Comparison of ENCODE assay signal across 15 cellular contexts in the genomic region with DNA sequence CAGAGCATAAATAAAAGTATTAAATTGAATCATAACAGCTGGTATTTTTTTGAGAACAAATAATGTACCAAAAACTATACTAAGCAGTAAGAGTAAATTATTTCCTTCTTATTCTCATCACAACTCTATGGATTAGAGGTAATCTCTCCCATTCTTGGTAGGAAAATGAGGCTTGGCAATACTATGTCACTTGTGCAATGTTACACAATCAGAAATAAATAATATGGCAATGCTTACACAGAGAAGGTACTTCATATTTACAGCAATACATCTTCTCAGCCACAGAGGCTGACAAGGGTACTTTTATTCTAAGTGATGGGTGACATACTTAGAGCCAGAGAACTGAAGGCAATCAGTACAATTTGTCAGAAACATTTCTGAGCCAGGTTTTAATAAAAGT. TPM values are rescaled to one million over a fixed set of nuclear protein-coding genes. Genes with fewer than 3 reads are reported as not detected.
DNase-seq lines count a peak whose midpoint lies in the region; ATAC-seq and TF ChIP-seq lines count a peak whose summit lies in the region.
"Had no signal": no experiment of that assay in that cellular context is flagged by ENCODE, and none has a peak within 500 bp of the region (broad histone marks: within the 10 kb centered on the region; RNA-seq: fewer than 3 reads in every experiment).

No MANE protein-coding gene starts in this region.

- intact Hi-C loops in left lung (cut with DNase I): no loop called here

- DNase-seq in NCI-H187 treated with DMSO at 0.1 percent for 48 hours (lab: John Stamatoyannopoulos, UW) (peak; percentile 29), NCI-H187 (lab: John Stamatoyannopoulos, UW) (no peak), RWPE2 (ENCODE audit: low spot score) (no peak), epithelial cell of prostate (ENCODE audit: low read depth, low spot score) (no peak), substantia nigra (lab: John Stamatoyannopoulos, UW) (no peak), left lung (no peak), hypothalamus (lab: John Stamatoyannopoulos, UW) (no peak)
- DNase-seq: 8988T, C1 segment of cervical spinal cord, DMS 273 treated with DMSO at 0.1 percent for 48 hours, H7, KBM-7, NCI-H1092, NCI-H446 had no signal

- H3K9me3 ChIP-seq in RWPE2 (ENCODE audit: severe bottlenecking) (no peaks in the 10 kb centered on the region), left lung (no peaks in the 10 kb centered on the region)

- H3K36me3 ChIP-seq in RWPE2 (ENCODE audit: low read depth) (peaks cover 88% of the 10 kb centered on the region), left lung (peaks cover 2 to 3% of the 10 kb centered on the region in 2 donors)

- ATAC-seq in RWPE2 (ENCODE audit: low read depth): no peak
- no peak for ATAC-seq in left lung
- no peak for ATAC-seq in HG03135 (IDR thresholded peaks at IDR 0.05; ENCODE audit: unreplicated experiment)

- H3K27ac ChIP-seq in RWPE2 (ENCODE audit: poor library complexity, severe bottlenecking) (peak overlapping the region; percentile 99), epithelial cell of prostate (peak overlapping the region; percentile 87), substantia nigra (ENCODE audit: low read depth, low read length, poor library complexity, severe bottlenecking) (peak overlapping the region; percentile 52), left lung (no peak overlapping the region)

- no peak overlapping the region for H3K4me3 ChIP-seq in RWPE2 (ENCODE audit: severe bottlenecking)
- no peak overlapping the region for H3K4me3 ChIP-seq in left lung

- H3K27me3 ChIP-seq in RWPE2 (ENCODE audit: insufficient read depth, poor library complexity, severe bottlenecking): no peaks in the 10 kb centered on the region
- no peaks in the 10 kb centered on the region for H3K27me3 ChIP-seq in left lung

- TF ChIP-seq CTCF in RWPE2 (IDR thresholded peaks at IDR 0.05; ENCODE audit: poor library complexity, severe bottlenecking) (no peak), left lung (IDR thresholded peaks at IDR 0.05) (no peak)

- H3K4me1 ChIP-seq in RWPE2 (ENCODE audit: insufficient read depth, poor library complexity, severe bottlenecking) (peaks cover 28% of the 10 kb centered on the region), left lung (no peaks in the 10 kb centered on the region)

RNA-seq across cellular contexts. Expression of a gene that starts 3.9 kb away (rescaled TPM):
- total RNA-seq in left lung: 100 to 1,000 TPM; 290 to 337 TPM

Comparison
In these comparisons a context has a peak if more than half of its experiments do, and no peak if none do; other contexts are left out.
1. H3K27ac ChIP-seq: peak in RWPE2 (single experiment), epithelial cell of prostate (single experiment) and substantia nigra (single experiment); none in left lung (0 of 2).